In the genomic region with DNA sequence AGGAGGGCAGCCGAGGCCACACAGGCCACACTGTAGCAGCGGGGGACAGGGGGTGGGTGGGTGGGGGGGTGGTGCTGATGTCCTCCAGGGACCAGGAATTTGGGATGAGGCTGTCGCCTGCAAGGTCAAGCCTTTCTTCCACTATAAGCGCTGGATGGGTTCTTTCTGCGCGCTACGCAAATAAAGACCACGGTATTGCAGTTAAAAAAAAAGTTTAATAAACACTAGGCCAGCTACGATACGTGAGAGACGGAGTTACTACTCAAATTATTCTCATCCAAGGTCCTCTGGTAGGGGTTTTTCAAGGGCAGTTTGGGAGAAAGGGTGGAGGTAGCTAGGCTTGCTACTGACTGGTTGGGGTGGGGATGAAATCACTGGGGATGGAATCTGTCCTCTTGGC, we compare ENCODE assay signal across 8 cellular contexts. TPM values are rescaled to one million over a fixed set of nuclear protein-coding genes. Genes with fewer than 3 reads are reported as not detected.
DNase-seq lines count a peak whose midpoint lies in the region; ATAC-seq and TF ChIP-seq lines count a peak whose summit lies in the region.

No MANE protein-coding gene starts in this region.

- H2BK120ac ChIP-seq in mesenchymal stem cell (ENCODE audit: low read depth, low read length) = no peak overlapping the region

- 70% methylated on average over 11 of the region's 11 CpGs for WGBS in mesenchymal stem cell

- H3K36me3 Mint-ChIP-seq in activated naive CD4-positive, alpha-beta T cell treated with anti-CD3 and anti-CD28 coated beads, Interleukin-2, amount 50 U/mL, for 24 hours = peaks cover 10% of the 10 kb centered on the region

- H3K4ac ChIP-seq in mesenchymal stem cell (ENCODE audit: low read depth in 1 of 2, low read length in 2 of 2) = no peak overlapping the region

- H3K36me3 ChIP-seq in mesenchymal stem cell (ENCODE audit: control insufficient read depth in 1 of 2, insufficient read depth in 2 of 2, low read depth in 1 of 2, low read length in 2 of 2) = peaks cover 4 to 13% of the 10 kb centered on the region in 2 experiments

- no peaks in the 10 kb centered on the region for H3K9me3 Mint-ChIP-seq in activated naive CD4-positive, alpha-beta T cell treated with anti-CD3 and anti-CD28 coated beads, Interleukin-2, amount 50 U/mL, for 24 hours

- peak overlapping the region; percentile 90 for H3K27ac Mint-ChIP-seq in activated naive CD4-positive, alpha-beta T cell treated with anti-CD3 and anti-CD28 coated beads, Interleukin-2, amount 50 U/mL, for 24 hours

- TF ChIP-seq POLR2A in GM18505 (IDR thresholded peaks at IDR 0.05; ENCODE audit: borderline replicate concordance, extremely low read depth, insufficient read depth, insufficient read length) = no peak

- no peaks in the 10 kb centered on the region for H3K27me3 ChIP-seq in mesenchymal stem cell (ENCODE audit: control insufficient read depth in 1 of 2, insufficient read depth in 1 of 2, low read length in 2 of 2)

- H3K4me3 Mint-ChIP-seq in activated naive CD4-positive, alpha-beta T cell treated with anti-CD3 and anti-CD28 coated beads, Interleukin-2, amount 50 U/mL, for 24 hours = peak overlapping the region; percentile 99

- peak overlapping the region; percentile 60 for H3K27ac ChIP-seq in mesenchymal stem cell (ENCODE audit: low read length, poor library complexity, severe bottlenecking)

- H2AFZ ChIP-seq in mesenchymal stem cell (ENCODE audit: low read depth, low read length) = peak overlapping the region; percentile 80

- ATAC-seq in GM18505 (IDR thresholded peaks at IDR 0.05; ENCODE audit: unreplicated experiment) = no peak

- peaks cover 38% of the 10 kb centered on the region for H3K4me1 Mint-ChIP-seq in activated naive CD4-positive, alpha-beta T cell treated with anti-CD3 and anti-CD28 coated beads, Interleukin-2, amount 50 U/mL, for 24 hours

- H2AK5ac ChIP-seq in mesenchymal stem cell (ENCODE audit: low read length, severe bottlenecking) = no peak overlapping the region

- no peak overlapping the region for H3K23ac ChIP-seq in mesenchymal stem cell (ENCODE audit: low read length in 2 of 2)

- peak overlapping the region; percentile 74 for H3K4me2 ChIP-seq in mesenchymal stem cell (ENCODE audit: low read length, poor library complexity, severe bottlenecking)

- no peak for TF ChIP-seq CTCF in astrocyte of the cerebellum (IDR thresholded peaks at IDR 0.05; ENCODE audit: low read depth, low read length, missing control alignments)

- in situ Hi-C loops in astrocyte of the cerebellum (cut with HindIII; ENCODE audit: low sequenced_read_pairs) = no loop called here

- H3K4me3 ChIP-seq in astrocyte of the cerebellum (ENCODE audit: low read depth, low read length) (peak overlapping the region; percentile 97), mesenchymal stem cell (ENCODE audit: insufficient read depth in 1 of 2, low read depth in 1 of 2, low read length in 2 of 2) (peak overlapping the region; percentile 55 to 96)

- no peak overlapping the region for H2BK12ac ChIP-seq in mesenchymal stem cell (ENCODE audit: low read length in 2 of 2)

- peak overlapping the region; percentile 86 to 97 for H3K18ac ChIP-seq in mesenchymal stem cell (ENCODE audit: low read depth in 1 of 2, low read length in 2 of 2)

- H3K27me3 Mint-ChIP-seq in activated naive CD4-positive, alpha-beta T cell treated with anti-CD3 and anti-CD28 coated beads, Interleukin-2, amount 50 U/mL, for 24 hours = no peaks in the 10 kb centered on the region

- H3K79me1 ChIP-seq in mesenchymal stem cell (replicated peaks; ENCODE audit: low read length, poor library complexity, severe bottlenecking) = peaks cover 5% of the 10 kb centered on the region

- H3K9ac ChIP-seq in mesenchymal stem cell (ENCODE audit: low read length) = peak overlapping the region; percentile 99

- no peak overlapping the region for H3K14ac ChIP-seq in mesenchymal stem cell (ENCODE audit: low read length in 2 of 2)

- peaks cover 5% of the 10 kb centered on the region for H3K4me1 ChIP-seq in mesenchymal stem cell (ENCODE audit: control insufficient read depth, insufficient read depth, low read depth, low read length)

- H3K9me3 ChIP-seq in mesenchymal stem cell (ENCODE audit: control insufficient read depth, low read length) = no peaks in the 10 kb centered on the region

- no peak overlapping the region for H2BK5ac ChIP-seq in mesenchymal stem cell (ENCODE audit: low read depth, low read length, poor library complexity, severe bottlenecking)

- H2BK15ac ChIP-seq in mesenchymal stem cell (ENCODE audit: low read depth, poor library complexity, severe bottlenecking) = no peak overlapping the region

- no peak for DNase-seq in activated naive CD4-positive, alpha-beta T cell (lab: John Stamatoyannopoulos, UW)
- DNase-seq in astrocyte of the cerebellum (ENCODE audit: low read depth) = no peak
- DNase-seq in mesenchymal stem cell = no peak
- DNase-seq in NCI-H1092 (lab: John Stamatoyannopoulos, UW) = no peak
- DNase-seq in SIG-M5 treated with dmso at 0.1 percent for 504 hours (lab: John Stamatoyannopoulos, UW; ENCODE audit: unreplicated experiment) = no peak
- DNase-seq in activated CD8-positive, alpha-beta memory T cell treated with anti-CD3 and anti-CD28 coated beads, Interleukin-2, amount 50 U/mL, for 4 hours = no peak

- H4K8ac ChIP-seq in mesenchymal stem cell (ENCODE audit: low read length) = peak overlapping the region; percentile 100

- H4K91ac ChIP-seq in mesenchymal stem cell (ENCODE audit: low read length) = peak overlapping the region; percentile 96

RNA-seq across cellular contexts. Expression of gene ZNF44, which starts 0.5 kb away (rescaled TPM):
- 2.5 TPM for polyA plus RNA-seq in mesenchymal stem cell (2013, experiment 1 of 2)
- 2.5 TPM for polyA plus RNA-seq in mesenchymal stem cell (2013, experiment 2 of 2)

RNA-seq across cellular contexts. Expression of gene ZNF563, which starts 38.2 kb away (rescaled TPM):
- 0.86 TPM for polyA plus RNA-seq in mesenchymal stem cell (2013, experiment 1 of 2)
- 0.95 TPM for polyA plus RNA-seq in mesenchymal stem cell (2013, experiment 2 of 2)
